Comparison of ENCODE assay signal across 25 cellular contexts in genomic region chr6:78844899-78845298, GRCh38.
"Had no signal": no experiment of that assay in that cellular context is flagged by ENCODE, and none has a peak within 500 bp of the region (broad histone marks: within the 10 kb centered on the region; RNA-seq: fewer than 3 reads in every experiment).

No MANE protein-coding gene starts in this region.

- H3K27me3 ChIP-seq: brain microvascular endothelial cell had no signal

- ATAC-seq: activated T-cell treated with anti-CD3 and anti-CD28 coated beads, Interleukin-2, amount 50 U/mL, for 4 hours; Right ventricle myocardium inferior had no signal

- H3K36me3 Mint-ChIP-seq: activated CD4-positive, alpha-beta memory T cell treated with anti-CD3 and anti-CD28 coated beads for 36 hours had no signal

- H3K9me3 Mint-ChIP-seq: activated CD4-positive, alpha-beta memory T cell treated with anti-CD3 and anti-CD28 coated beads for 36 hours; activated CD4-positive, alpha-beta T cell treated with anti-CD3 and anti-CD28 coated beads, Interleukin-2, amount 10 ng/mL, durations not matched to agents 7 days and 5 days; activated T-cell treated with anti-CD3 and anti-CD28 coated beads, Interleukin-2, amount 50 U/mL, for 4 hours had no signal

- H3K9me3 ChIP-seq: SK-N-SH had no signal

- H3K4me3 Mint-ChIP-seq: activated CD4-positive, alpha-beta memory T cell treated with anti-CD3 and anti-CD28 coated beads for 36 hours; activated CD4-positive, alpha-beta T cell treated with anti-CD3 and anti-CD28 coated beads, Interleukin-2, amount 10 ng/mL, durations not matched to agents 7 days and 5 days; activated naive CD8-positive, alpha-beta T cell; activated T-cell treated with anti-CD3 and anti-CD28 coated beads, Interleukin-2, amount 50 U/mL, for 4 hours had no signal

- H3K27ac Mint-ChIP-seq: activated CD4-positive, alpha-beta memory T cell treated with anti-CD3 and anti-CD28 coated beads for 36 hours; activated CD4-positive, alpha-beta T cell treated with anti-CD3 and anti-CD28 coated beads, Interleukin-2, amount 10 ng/mL, durations not matched to agents 7 days and 5 days; activated naive CD8-positive, alpha-beta T cell had no signal

- DNase-seq: activated CD4-positive, alpha-beta memory T cell treated with anti-CD3 and anti-CD28 coated beads for 36 hours; activated CD4-positive, alpha-beta T cell treated with anti-CD3 and anti-CD28 coated beads, Interleukin-2, amount 10 ng/mL, durations not matched to agents 7 days and 5 days; activated CD4-positive, CD25-positive, alpha-beta regulatory T cell; activated CD8-positive, alpha-beta memory T cell treated with anti-CD3 and anti-CD28 coated beads for 24 hours; activated effector memory CD4-positive, alpha-beta T cell treated with anti-CD3 and anti-CD28 coated beads, Interleukin-2, amount 50 U/mL, for 16 hours; activated naive CD4-positive, alpha-beta T cell treated with Interleukin-2 at 50 U/mL for 16 hours; activated T-cell treated with anti-CD3 and anti-CD28 coated beads, Interleukin-2, amount 50 U/mL, for 4 hours; amygdala; brain microvascular endothelial cell; cerebellar nuclear complex; Kasumi-1; KBM-7; NCI-H1092; NCI-H1694; NCI-H2029; NCI-H2107; NCI-H524; NCI-H748 treated with DMSO at 0.1 percent for 48 hours; RPMI8226; SK-N-SH; T-helper 1 cell had no signal

- H3K4me1 Mint-ChIP-seq: activated CD4-positive, alpha-beta T cell treated with anti-CD3 and anti-CD28 coated beads, Interleukin-2, amount 10 ng/mL, durations not matched to agents 7 days and 5 days had no signal

- FAIRE-seq: astrocyte had no signal

- H3K27me3 Mint-ChIP-seq: activated naive CD8-positive, alpha-beta T cell had no signal

- H3K36me3 ChIP-seq: brain microvascular endothelial cell had no signal

- H3K27ac ChIP-seq: brain microvascular endothelial cell, VCaP had no signal
